In genomic region chr12:49740930-49741881, GRCh38 we compare ENCODE assay signal across 1 cellular context.
A peak's percentile ranks its signal among the peaks of the same experiment; 100 is the strongest.
TF ChIP-seq lines count a peak whose summit lies in the region.

A gene with protein sequence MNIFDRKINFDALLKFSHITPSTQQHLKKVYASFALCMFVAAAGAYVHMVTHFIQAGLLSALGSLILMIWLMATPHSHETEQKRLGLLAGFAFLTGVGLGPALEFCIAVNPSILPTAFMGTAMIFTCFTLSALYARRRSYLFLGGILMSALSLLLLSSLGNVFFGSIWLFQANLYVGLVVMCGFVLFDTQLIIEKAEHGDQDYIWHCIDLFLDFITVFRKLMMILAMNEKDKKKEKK (plus strand): TSS chr12:49741557. CDS start chr12:49752494, 10,937 bp downstream.

TF ChIP-seq in K562, 482 proteins besides CTCF, POLR2A, EP300 and RAD21 (continued from another document and continues in another):
- TF ChIP-seq GTF3C2 (IDR thresholded peaks at IDR 0.05; ENCODE audit: borderline replicate concordance, extremely low read depth, insufficient read length) (no peak), DNMT1 (IDR thresholded peaks at IDR 0.05) (no peak), ZNF316 (IDR thresholded peaks at IDR 0.05) (0 out of 2 replicates have a peak, but pooled peaks have one; percentile 14), TEAD4 (IDR thresholded peaks at IDR 0.05; ENCODE audit: low read length) (peak; percentile 26; the same call in 1 of the 2 replicates), TEAD4 (CRISPR knock-in tag; IDR thresholded peaks at IDR 0.05; ENCODE audit: borderline replicate concordance) (no peak), SIN3A (IDR thresholded peaks at IDR 0.05; ENCODE audit: borderline replicate concordance in 2 of 2, control insufficient read depth in 1 of 2, low read depth in 2 of 2, low read length in 2 of 2) (peak; percentile 75 to 78; a peak in 2 of 4 replicates), EHMT2 (IDR thresholded peaks at IDR 0.05) (no peak), SMAD2 (IDR thresholded peaks at IDR 0.05; ENCODE audit: low read depth, low read length) (no peak), MYBL2 (IDR thresholded peaks at IDR 0.05; ENCODE audit: low read depth) (peak; percentile 94), MYBL2 (CRISPR knock-in tag; IDR thresholded peaks at IDR 0.05; ENCODE audit: borderline replicate concordance) (no peak), GATAD2A (IDR thresholded peaks at IDR 0.05) (no peak), KLF10 (CRISPR knock-in tag; IDR thresholded peaks at IDR 0.05) (no peak), CUX1 (CRISPR knock-in tag; IDR thresholded peaks at IDR 0.05) (no peak), ZNF75A (CRISPR knock-in tag; IDR thresholded peaks at IDR 0.05) (no peak), SMC3 (conservative IDR thresholded peaks at IDR 0.05; ENCODE audit: insufficient read depth, low read depth, low read length) (0 out of 2 replicates have a peak, but pooled peaks have one; percentile 30), MCM7 (IDR thresholded peaks at IDR 0.05) (no peak), NFE2L1 (tag; IDR thresholded peaks at IDR 0.05; ENCODE audit: borderline replicate concordance, low read depth) (no peak), ATF4 (CRISPR knock-in tag; IDR thresholded peaks at IDR 0.05) (peak; percentile 32; the same call in 1 of the 2 replicates), HLTF (IDR thresholded peaks at IDR 0.05) (peak; percentile 94), ARID2 (IDR thresholded peaks at IDR 0.05) (peak; percentile 33; the same call in 1 of the 2 replicates), ZNF212 (CRISPR knock-in tag; IDR thresholded peaks at IDR 0.05) (peak; percentile 78; the same call in 1 of the 2 replicates), MEF2D (tag; conservative IDR thresholded peaks at IDR 0.05; ENCODE audit: low read depth) (no peak), RAD51 (IDR thresholded peaks at IDR 0.05; ENCODE audit: borderline replicate concordance, low read depth) (no peak), IRF9 (tag; IDR thresholded peaks at IDR 0.05) (no peak), CBFB (CRISPR knock-in tag; IDR thresholded peaks at IDR 0.05) (no peak; the same call in 1 of the 2 replicates), E2F3 (CRISPR knock-in tag; IDR thresholded peaks at IDR 0.05) (no peak), DEAF1 (CRISPR knock-in tag; IDR thresholded peaks at IDR 0.05) (no peak), ZNF217 (CRISPR knock-in tag; IDR thresholded peaks at IDR 0.05) (no peak), ZNF431 (CRISPR knock-in tag; IDR thresholded peaks at IDR 0.05) (peak; percentile 75), RBM22 (IDR thresholded peaks at IDR 0.05; ENCODE audit: low read depth, low read length, poor library complexity, severe bottlenecking) (no peak), SIRT6 (IDR thresholded peaks at IDR 0.05; ENCODE audit: low read depth, low read length) (no peak)
- TF ChIP-seq, protein P1, sequence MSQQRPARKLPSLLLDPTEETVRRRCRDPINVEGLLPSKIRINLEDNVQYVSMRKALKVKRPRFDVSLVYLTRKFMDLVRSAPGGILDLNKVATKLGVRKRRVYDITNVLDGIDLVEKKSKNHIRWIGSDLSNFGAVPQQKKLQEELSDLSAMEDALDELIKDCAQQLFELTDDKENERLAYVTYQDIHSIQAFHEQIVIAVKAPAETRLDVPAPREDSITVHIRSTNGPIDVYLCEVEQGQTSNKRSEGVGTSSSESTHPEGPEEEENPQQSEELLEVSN (IDR thresholded peaks at IDR 0.05; ENCODE audit: borderline replicate concordance in 1 of 2, extremely low read depth in 1 of 2, insufficient read depth in 1 of 2, insufficient read length in 1 of 2, low read depth in 1 of 2, low read length in 1 of 2, poor library complexity in 1 of 2, severe bottlenecking in 1 of 2), result peak in 1 of 2 experiments; percentile 4
- TF ChIP-seq, protein P2, sequence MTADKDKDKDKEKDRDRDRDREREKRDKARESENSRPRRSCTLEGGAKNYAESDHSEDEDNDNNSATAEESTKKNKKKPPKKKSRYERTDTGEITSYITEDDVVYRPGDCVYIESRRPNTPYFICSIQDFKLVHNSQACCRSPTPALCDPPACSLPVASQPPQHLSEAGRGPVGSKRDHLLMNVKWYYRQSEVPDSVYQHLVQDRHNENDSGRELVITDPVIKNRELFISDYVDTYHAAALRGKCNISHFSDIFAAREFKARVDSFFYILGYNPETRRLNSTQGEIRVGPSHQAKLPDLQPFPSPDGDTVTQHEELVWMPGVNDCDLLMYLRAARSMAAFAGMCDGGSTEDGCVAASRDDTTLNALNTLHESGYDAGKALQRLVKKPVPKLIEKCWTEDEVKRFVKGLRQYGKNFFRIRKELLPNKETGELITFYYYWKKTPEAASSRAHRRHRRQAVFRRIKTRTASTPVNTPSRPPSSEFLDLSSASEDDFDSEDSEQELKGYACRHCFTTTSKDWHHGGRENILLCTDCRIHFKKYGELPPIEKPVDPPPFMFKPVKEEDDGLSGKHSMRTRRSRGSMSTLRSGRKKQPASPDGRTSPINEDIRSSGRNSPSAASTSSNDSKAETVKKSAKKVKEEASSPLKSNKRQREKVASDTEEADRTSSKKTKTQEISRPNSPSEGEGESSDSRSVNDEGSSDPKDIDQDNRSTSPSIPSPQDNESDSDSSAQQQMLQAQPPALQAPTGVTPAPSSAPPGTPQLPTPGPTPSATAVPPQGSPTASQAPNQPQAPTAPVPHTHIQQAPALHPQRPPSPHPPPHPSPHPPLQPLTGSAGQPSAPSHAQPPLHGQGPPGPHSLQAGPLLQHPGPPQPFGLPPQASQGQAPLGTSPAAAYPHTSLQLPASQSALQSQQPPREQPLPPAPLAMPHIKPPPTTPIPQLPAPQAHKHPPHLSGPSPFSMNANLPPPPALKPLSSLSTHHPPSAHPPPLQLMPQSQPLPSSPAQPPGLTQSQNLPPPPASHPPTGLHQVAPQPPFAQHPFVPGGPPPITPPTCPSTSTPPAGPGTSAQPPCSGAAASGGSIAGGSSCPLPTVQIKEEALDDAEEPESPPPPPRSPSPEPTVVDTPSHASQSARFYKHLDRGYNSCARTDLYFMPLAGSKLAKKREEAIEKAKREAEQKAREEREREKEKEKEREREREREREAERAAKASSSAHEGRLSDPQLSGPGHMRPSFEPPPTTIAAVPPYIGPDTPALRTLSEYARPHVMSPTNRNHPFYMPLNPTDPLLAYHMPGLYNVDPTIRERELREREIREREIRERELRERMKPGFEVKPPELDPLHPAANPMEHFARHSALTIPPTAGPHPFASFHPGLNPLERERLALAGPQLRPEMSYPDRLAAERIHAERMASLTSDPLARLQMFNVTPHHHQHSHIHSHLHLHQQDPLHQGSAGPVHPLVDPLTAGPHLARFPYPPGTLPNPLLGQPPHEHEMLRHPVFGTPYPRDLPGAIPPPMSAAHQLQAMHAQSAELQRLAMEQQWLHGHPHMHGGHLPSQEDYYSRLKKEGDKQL (CRISPR knock-in tag; IDR thresholded peaks at IDR 0.05; ENCODE audit: borderline replicate concordance), result no peak
- TF ChIP-seq, protein P3, sequence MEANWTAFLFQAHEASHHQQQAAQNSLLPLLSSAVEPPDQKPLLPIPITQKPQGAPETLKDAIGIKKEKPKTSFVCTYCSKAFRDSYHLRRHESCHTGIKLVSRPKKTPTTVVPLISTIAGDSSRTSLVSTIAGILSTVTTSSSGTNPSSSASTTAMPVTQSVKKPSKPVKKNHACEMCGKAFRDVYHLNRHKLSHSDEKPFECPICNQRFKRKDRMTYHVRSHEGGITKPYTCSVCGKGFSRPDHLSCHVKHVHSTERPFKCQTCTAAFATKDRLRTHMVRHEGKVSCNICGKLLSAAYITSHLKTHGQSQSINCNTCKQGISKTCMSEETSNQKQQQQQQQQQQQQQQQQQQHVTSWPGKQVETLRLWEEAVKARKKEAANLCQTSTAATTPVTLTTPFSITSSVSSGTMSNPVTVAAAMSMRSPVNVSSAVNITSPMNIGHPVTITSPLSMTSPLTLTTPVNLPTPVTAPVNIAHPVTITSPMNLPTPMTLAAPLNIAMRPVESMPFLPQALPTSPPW (CRISPR knock-in tag; IDR thresholded peaks at IDR 0.05), result peak; percentile 75
- TF ChIP-seq, protein P4, sequence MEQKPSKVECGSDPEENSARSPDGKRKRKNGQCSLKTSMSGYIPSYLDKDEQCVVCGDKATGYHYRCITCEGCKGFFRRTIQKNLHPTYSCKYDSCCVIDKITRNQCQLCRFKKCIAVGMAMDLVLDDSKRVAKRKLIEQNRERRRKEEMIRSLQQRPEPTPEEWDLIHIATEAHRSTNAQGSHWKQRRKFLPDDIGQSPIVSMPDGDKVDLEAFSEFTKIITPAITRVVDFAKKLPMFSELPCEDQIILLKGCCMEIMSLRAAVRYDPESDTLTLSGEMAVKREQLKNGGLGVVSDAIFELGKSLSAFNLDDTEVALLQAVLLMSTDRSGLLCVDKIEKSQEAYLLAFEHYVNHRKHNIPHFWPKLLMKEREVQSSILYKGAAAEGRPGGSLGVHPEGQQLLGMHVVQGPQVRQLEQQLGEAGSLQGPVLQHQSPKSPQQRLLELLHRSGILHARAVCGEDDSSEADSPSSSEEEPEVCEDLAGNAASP (IDR thresholded peaks at IDR 0.05), result no peak
